ENCODE assay signal across 8 cellular contexts in genomic region chr16:88811850-88812736, GRCh38. TPM values are rescaled to one million over a fixed set of nuclear protein-coding genes. Genes with fewer than 3 reads are reported as not detected.
A peak's percentile ranks its signal among the peaks of the same experiment; 100 is the strongest.
DNase-seq lines count a peak whose midpoint lies in the region; ATAC-seq and TF ChIP-seq lines count a peak whose summit lies in the region.

APRT (minus strand) TSS chr16:88811928; CDS start chr16:88811899, 29 bp downstream.

- peak within 1 kb of the TSS; percentile 86 for H3K9ac ChIP-seq in ES-I3 (ENCODE audit: low read depth, low read length)
- H3K9ac ChIP-seq in Loucy (ENCODE audit: low read depth, low read length, poor library complexity, severe bottlenecking): peak within 1 kb of the TSS; percentile 79

- TF ChIP-seq CTCF in Loucy (conservative IDR thresholded peaks at IDR 0.05; ENCODE audit: low read length) (no peak), RWPE2 (IDR thresholded peaks at IDR 0.05; ENCODE audit: poor library complexity, severe bottlenecking) (peak; percentile 68), fibroblast of the aortic adventitia (IDR thresholded peaks at IDR 0.05; ENCODE audit: insufficient read depth, low read length) (peak; percentile 14), nephron progenitor cell (IDR thresholded peaks at IDR 0.05) (no peak)

- no peaks in the 10 kb centered on the region for H3K9me2 ChIP-seq in Loucy (replicated peaks; ENCODE audit: low read depth, low read length)

- H3K27me3 ChIP-seq in H7 (ENCODE audit: control insufficient read depth, insufficient read depth, low read length) (no peaks in the 10 kb centered on the region), Loucy (ENCODE audit: insufficient read depth, low read length, poor library complexity, severe bottlenecking) (no peaks in the 10 kb centered on the region), RWPE2 (ENCODE audit: insufficient read depth, poor library complexity, severe bottlenecking) (no peaks in the 10 kb centered on the region)

- peaks cover 5% of the 10 kb centered on the region for H3K36me3 Mint-ChIP-seq in nephron progenitor cell (ENCODE audit: low read depth)
- peaks cover 24% of the 10 kb centered on the region for H3K36me3 Mint-ChIP-seq in stimulated activated naive CD8-positive, alpha-beta T cell treated with anti-CD3 and anti-CD28 coated beads, Interleukin-15, Interleukin-2, amounts not matched to agents 100 ng/mL and 50 ng/mL, for 24 hours (ENCODE audit: low read depth)

- peak; percentile 55 for ATAC-seq in RWPE2 (ENCODE audit: low read depth)

- peaks cover 33% of the 10 kb centered on the region for H4K20me1 ChIP-seq in Loucy (ENCODE audit: insufficient read depth, low read length, poor library complexity, severe bottlenecking)

- 0 out of 2 replicates have a peak, but pooled peaks cover 7% of the 10 kb centered on the region for H3K4me1 ChIP-seq in ES-I3 (ENCODE audit: insufficient read depth, low read length)
- H3K4me1 ChIP-seq in Loucy (ENCODE audit: insufficient read depth, low read length, poor library complexity, severe bottlenecking): no peaks in the 10 kb centered on the region
- peaks cover 6% of the 10 kb centered on the region for H3K4me1 ChIP-seq in RWPE2 (ENCODE audit: insufficient read depth, poor library complexity, severe bottlenecking)

- no peaks in the 10 kb centered on the region for H3K9me3 ChIP-seq in ES-I3 (ENCODE audit: control insufficient read depth, insufficient read depth, low read length)
- H3K9me3 ChIP-seq in Loucy (ENCODE audit: insufficient read depth, low read depth, low read length): no peaks in the 10 kb centered on the region
- no peaks in the 10 kb centered on the region for H3K9me3 ChIP-seq in RWPE2 (ENCODE audit: severe bottlenecking)

- H3K4me3 Mint-ChIP-seq in nephron progenitor cell: peak within 1 kb of the TSS; percentile 86
- peak within 1 kb of the TSS; percentile 89 for H3K4me3 Mint-ChIP-seq in stimulated activated naive CD8-positive, alpha-beta T cell treated with anti-CD3 and anti-CD28 coated beads, Interleukin-15, Interleukin-2, amounts not matched to agents 100 ng/mL and 50 ng/mL, for 24 hours

- H3K27ac Mint-ChIP-seq in nephron progenitor cell: peak within 1 kb of the TSS; percentile 98
- H3K27ac Mint-ChIP-seq in stimulated activated naive CD8-positive, alpha-beta T cell treated with anti-CD3 and anti-CD28 coated beads, Interleukin-15, Interleukin-2, amounts not matched to agents 100 ng/mL and 50 ng/mL, for 24 hours: peak within 1 kb of the TSS; percentile 94

- no peaks in the 10 kb centered on the region for H3F3A ChIP-seq in Loucy (ENCODE audit: low read depth)

- H3K36me3 ChIP-seq in ES-I3 (ENCODE audit: insufficient read depth, low read length) (no peaks in the 10 kb centered on the region), H7 (replicated peaks; ENCODE audit: control insufficient read depth, insufficient read depth, low read length) (peaks cover 31% of the 10 kb centered on the region), Loucy (ENCODE audit: insufficient read depth, low read length) (peaks cover 11% of the 10 kb centered on the region; the same call in 1 of the 2 replicates), RWPE2 (ENCODE audit: low read depth) (peaks cover 35% of the 10 kb centered on the region)

- no peaks in the 10 kb centered on the region for H3K9me3 Mint-ChIP-seq in nephron progenitor cell
- H3K9me3 Mint-ChIP-seq in stimulated activated naive CD8-positive, alpha-beta T cell treated with anti-CD3 and anti-CD28 coated beads, Interleukin-15, Interleukin-2, amounts not matched to agents 100 ng/mL and 50 ng/mL, for 24 hours: no peaks in the 10 kb centered on the region

- peaks cover 3% of the 10 kb centered on the region for H3K27me3 Mint-ChIP-seq in nephron progenitor cell (ENCODE audit: low read depth, poor library complexity)
- H3K27me3 Mint-ChIP-seq in stimulated activated naive CD8-positive, alpha-beta T cell treated with anti-CD3 and anti-CD28 coated beads, Interleukin-15, Interleukin-2, amounts not matched to agents 100 ng/mL and 50 ng/mL, for 24 hours: no peaks in the 10 kb centered on the region

- peaks cover 37% of the 10 kb centered on the region; the same call in 1 of the 2 replicates for H3K79me2 ChIP-seq in Loucy (ENCODE audit: insufficient read depth, low read length)

- H3K4me3 ChIP-seq in H7 (ENCODE audit: insufficient read depth, low read depth, low read length) (peak within 1 kb of the TSS; percentile 86), Loucy (ENCODE audit: low read length, poor library complexity, severe bottlenecking) (peak within 1 kb of the TSS; percentile 91), RWPE2 (ENCODE audit: severe bottlenecking) (peak within 1 kb of the TSS; percentile 57), fibroblast of the aortic adventitia (ENCODE audit: low read depth, low read length) (peak within 1 kb of the TSS; percentile 84)

- DNase-seq in H7 (peak; percentile 100), RWPE2 (ENCODE audit: low spot score) (peak; percentile 91), fibroblast of the aortic adventitia (ENCODE audit: low read depth) (peak; percentile 96), nephron progenitor cell (peak; percentile 99)
- peak; percentile 97 for DNase-seq in activated effector memory CD4-positive, alpha-beta T cell treated with Interleukin-2 at 50 U/mL for 16 hours

- peak within 1 kb of the TSS; percentile 90 for H3K4me2 ChIP-seq in Loucy (ENCODE audit: low read depth, low read length, poor library complexity, severe bottlenecking)

- H3K27ac ChIP-seq in RWPE2 (ENCODE audit: poor library complexity, severe bottlenecking): peak within 1 kb of the TSS; percentile 88

- H2AFZ ChIP-seq in Loucy (ENCODE audit: low read length): peak within 1 kb of the TSS; percentile 81; the same call in 1 of the 2 replicates

- H3K4me1 Mint-ChIP-seq in nephron progenitor cell: peaks cover 12% of the 10 kb centered on the region
- H3K4me1 Mint-ChIP-seq in stimulated activated naive CD8-positive, alpha-beta T cell treated with anti-CD3 and anti-CD28 coated beads, Interleukin-15, Interleukin-2, amounts not matched to agents 100 ng/mL and 50 ng/mL, for 24 hours (ENCODE audit: low read depth): peaks cover 25% of the 10 kb centered on the region

RNA-seq across cellular contexts. Expression of gene APRT, which starts in this region (rescaled TPM):
- 526 and 633 TPM in 2 replicates for total RNA-seq in H7 (2014; rRNA removed; shearing (Covaris generic))
- 54.0 and 73.8 TPM in 2 replicates for total RNA-seq in fibroblast of the aortic adventitia (ENCODE audit: low replicate concordance)

Comparison
In these comparisons a context has a peak if more than half of its experiments do, and no peak if none do; other contexts are left out.
1. Peak in every context shown above with its lines: DNase-seq, ATAC-seq, H3K4me3 ChIP-seq and H3K27ac ChIP-seq.
2. CTCF ChIP-seq: peak in RWPE2 (single experiment) and fibroblast of the aortic adventitia (single experiment); none in Loucy (single experiment) and nephron progenitor cell (single experiment).